In the genomic region with DNA sequence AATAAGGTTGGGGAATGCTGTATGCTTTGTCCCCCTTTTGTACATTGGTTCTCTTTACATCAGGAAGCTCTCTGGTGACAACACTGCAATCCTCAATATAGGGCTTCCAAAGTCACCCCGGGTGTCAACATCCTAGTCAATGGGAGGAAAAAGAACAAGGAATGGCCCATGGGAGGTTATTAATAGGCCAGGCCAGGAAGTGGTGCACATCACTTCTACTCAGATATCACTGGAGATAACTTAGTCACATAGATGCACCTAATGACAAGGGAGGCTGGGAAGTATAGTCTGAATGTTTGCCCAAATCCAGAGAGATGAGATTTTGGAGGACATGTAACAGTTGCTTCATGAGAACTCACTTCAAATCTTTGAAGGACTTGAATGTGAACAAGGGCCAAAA, we compare ENCODE assay signal across 19 cellular contexts.
"Had no signal": no experiment of that assay in that cellular context is flagged by ENCODE, and none has a peak within 500 bp of the region (broad histone marks: within the 10 kb centered on the region; RNA-seq: fewer than 3 reads in every experiment).

No MANE protein-coding gene starts in this region.

- H3K27me3 ChIP-seq: colonic mucosa, dorsolateral prefrontal cortex, esophagus muscularis mucosa, foreskin keratinocyte, gastroesophageal sphincter, heart left ventricle, hepatocyte, left lung had no signal

- H3K36me3 ChIP-seq: colonic mucosa, esophagus muscularis mucosa, gastroesophageal sphincter, heart left ventricle, left lung, lower lobe of right lung had no signal

- H3K27ac ChIP-seq: colonic mucosa, dorsolateral prefrontal cortex, esophagus muscularis mucosa, foreskin keratinocyte, gastroesophageal sphincter, heart left ventricle, hepatocyte, left lung, lower lobe of right lung had no signal

- ATAC-seq: foreskin keratinocyte, gastroesophageal sphincter, heart left ventricle, left lung, left ventricle myocardium superior, lower lobe of right lung had no signal

- H3K36me3 Mint-ChIP-seq: immature natural killer cell, memory B cell had no signal

- H3K9me3 ChIP-seq: colonic mucosa had no signal

- H3K4me3 Mint-ChIP-seq: immature natural killer cell, memory B cell had no signal

- H2AFZ ChIP-seq: hepatocyte had no signal

- H3K4me1 ChIP-seq: colonic mucosa, esophagus muscularis mucosa, foreskin keratinocyte, gastroesophageal sphincter, heart left ventricle, left lung, lower lobe of right lung had no signal

- H3K4me2 ChIP-seq: hepatocyte had no signal

- H3K79me2 ChIP-seq: hepatocyte had no signal

- H3K4me3 ChIP-seq: colonic mucosa, dorsolateral prefrontal cortex, esophagus muscularis mucosa, gastroesophageal sphincter, heart left ventricle, hepatocyte, left lung, lower lobe of right lung had no signal

- DNase-seq: colonic mucosa; dermis blood vessel endothelial cell; dorsolateral prefrontal cortex; effector CD4-positive, alpha-beta T cell; effector memory CD4-positive, alpha-beta T cell; heart left ventricle; hypothalamus; immature natural killer cell; left cardiac atrium; left lung; left ventricle myocardium superior; lower lobe of right lung; mesendoderm; midbrain had no signal

- H3K4me1 Mint-ChIP-seq: immature natural killer cell, memory B cell had no signal

- H3K27ac Mint-ChIP-seq: immature natural killer cell, memory B cell had no signal
